Comparison of ENCODE assay signal across 9 cellular contexts in the genomic region with DNA sequence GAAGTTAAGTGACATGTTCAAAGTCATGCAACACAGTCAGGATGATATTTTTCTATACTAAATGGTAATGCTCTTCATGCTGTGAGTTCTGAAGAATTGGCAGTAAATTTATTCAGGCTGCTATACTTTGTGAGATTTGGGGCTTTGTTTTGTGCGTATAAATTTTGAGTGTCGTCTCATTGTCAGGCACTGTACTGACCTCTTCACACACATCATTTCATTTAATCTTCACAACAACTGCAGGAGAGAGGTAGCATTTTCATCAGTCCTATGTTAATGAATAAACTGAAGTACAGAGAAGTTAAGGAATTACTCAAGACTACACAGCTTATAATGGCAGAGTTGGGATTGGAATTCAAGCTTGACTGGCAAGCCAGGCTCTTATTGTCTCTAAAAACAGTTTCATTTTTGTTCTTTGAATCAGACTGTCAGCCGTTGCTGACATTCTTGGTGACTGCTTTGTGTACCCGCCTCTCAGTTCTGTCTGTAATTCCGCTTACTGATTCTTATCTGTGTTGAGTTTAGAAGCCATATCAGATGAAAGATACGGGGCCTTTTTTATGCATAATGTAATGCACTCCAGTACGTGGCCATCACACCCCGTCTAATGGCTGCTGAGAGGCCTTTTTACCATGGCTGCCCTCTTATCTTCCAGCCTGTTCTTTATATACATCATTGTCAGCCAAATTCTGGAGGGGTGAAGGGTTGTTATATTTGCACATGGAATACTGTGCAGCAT.
DNase-seq lines count a peak whose midpoint lies in the region; ATAC-seq and TF ChIP-seq lines count a peak whose summit lies in the region.
"Had no signal": no experiment of that assay in that cellular context is flagged by ENCODE, and none has a peak within 500 bp of the region (broad histone marks: within the 10 kb centered on the region; RNA-seq: fewer than 3 reads in every experiment).

No MANE protein-coding gene starts in this region.

- H3K4me2 ChIP-seq in MM.1S (ENCODE audit: low read depth, low read length), result no peak overlapping the region

- H3K27ac ChIP-seq in upper lobe of right lung (peak overlapping the region; percentile 12), MM.1S (ENCODE audit: low read length) (no peak overlapping the region)

- TF ChIP-seq CTCF in upper lobe of right lung (IDR thresholded peaks at IDR 0.05) (no peak), MM.1S (IDR thresholded peaks at IDR 0.05; ENCODE audit: low read length) (no peak)

- peaks cover 14% of the 10 kb centered on the region for H3K4me1 Mint-ChIP-seq in activated T-helper 17 cell treated with anti-CD3 and anti-CD28 coated beads, Interleukin-2, amount 50 U/mL, for 72 hours

- ATAC-seq in activated T-helper 17 cell treated with anti-CD3 and anti-CD28 coated beads, Interleukin-2, amount 50 U/mL, for 72 hours (replicated peaks), result peak; percentile 91
- peak; percentile 86 for ATAC-seq in upper lobe of right lung

- peaks cover 60% of the 10 kb centered on the region for H3K36me3 ChIP-seq in upper lobe of right lung
- H3K36me3 ChIP-seq in MM.1S (replicated peaks; ENCODE audit: insufficient read depth, low read length), result no peaks in the 10 kb centered on the region

- H3K4me3 ChIP-seq in upper lobe of right lung, result no peak overlapping the region
- H3K4me3 ChIP-seq in MM.1S (ENCODE audit: low read length), result no peak overlapping the region

- H4K20me1 ChIP-seq in MM.1S (ENCODE audit: insufficient read depth, low read length), result no peaks in the 10 kb centered on the region

- H3K4me1 ChIP-seq in upper lobe of right lung (no peaks in the 10 kb centered on the region), MM.1S (ENCODE audit: low read length) (no peaks in the 10 kb centered on the region)

- H3F3A ChIP-seq in MM.1S (ENCODE audit: insufficient read depth, low read length), result no peaks in the 10 kb centered on the region

- H3K27me3 Mint-ChIP-seq in activated T-helper 17 cell treated with anti-CD3 and anti-CD28 coated beads, Interleukin-2, amount 50 U/mL, for 72 hours, result no peaks in the 10 kb centered on the region

- H3K36me3 Mint-ChIP-seq in activated T-helper 17 cell treated with anti-CD3 and anti-CD28 coated beads, Interleukin-2, amount 50 U/mL, for 72 hours (ENCODE audit: low read depth), result peaks cover 31% of the 10 kb centered on the region

- peak overlapping the region; percentile 90 for H3K27ac Mint-ChIP-seq in activated T-helper 17 cell treated with anti-CD3 and anti-CD28 coated beads, Interleukin-2, amount 50 U/mL, for 72 hours

- no peaks in the 10 kb centered on the region for H3K9me2 ChIP-seq in MM.1S (replicated peaks; ENCODE audit: insufficient read depth, low read length)

- no peak overlapping the region for H3K9ac ChIP-seq in MM.1S (ENCODE audit: low read length)

- H3K9me3 Mint-ChIP-seq in activated T-helper 17 cell treated with anti-CD3 and anti-CD28 coated beads, Interleukin-2, amount 50 U/mL, for 72 hours, result no peaks in the 10 kb centered on the region

- intact Hi-C loops in upper lobe of right lung (cut with DNase I), result no loop called here

- peak; percentile 3 for DNase-seq in stimulated activated CD4-positive, alpha-beta T cell treated with anti-CD3 and anti-CD28 coated beads, Interleukin-12 subunit alpha, Interleukin-12 subunit beta, amount 100 ng/mL, for 4 hours
- DNase-seq in stimulated activated CD4-positive, alpha-beta T cell treated with anti-CD3 and anti-CD28 coated beads, Interleukin-4, amount 100 ng/mL, for 1 hour, result no peak
- DNase-seq in iris pigment epithelial cell (ENCODE audit: low read depth), result peak; percentile 62
- no peak for DNase-seq in upper lobe of right lung
- no peak for DNase-seq in MM.1S
- DNase-seq in GOT3 (lab: John Stamatoyannopoulos, UW), result no peak
- no peak for DNase-seq in putamen (ENCODE audit: low spot score)
- DNase-seq: NCI-H2081 had no signal

- H3K9me3 ChIP-seq in upper lobe of right lung (no peaks in the 10 kb centered on the region), MM.1S (replicated peaks; ENCODE audit: insufficient read depth, low read length) (no peaks in the 10 kb centered on the region)

- H3K4me3 Mint-ChIP-seq in activated T-helper 17 cell treated with anti-CD3 and anti-CD28 coated beads, Interleukin-2, amount 50 U/mL, for 72 hours, result peak overlapping the region; percentile 79

- H2AFZ ChIP-seq in MM.1S (ENCODE audit: low read length), result no peak overlapping the region

- H3K27me3 ChIP-seq in upper lobe of right lung (no peaks in the 10 kb centered on the region), MM.1S (replicated peaks; ENCODE audit: insufficient read depth, low read length) (no peaks in the 10 kb centered on the region)

- no peaks in the 10 kb centered on the region for H3K79me2 ChIP-seq in MM.1S (ENCODE audit: low read length)

Comparison
In these comparisons a context has a peak if more than half of its experiments do, and no peak if none do; other contexts are left out.
1. DNase-seq: peak in stimulated activated CD4-positive, alpha-beta T cell treated with anti-CD3 and anti-CD28 coated beads, Interleukin-12 subunit alpha, Interleukin-12 subunit beta, amount 100 ng/mL, for 4 hours (single experiment) and iris pigment epithelial cell (single experiment); none in stimulated activated CD4-positive, alpha-beta T cell treated with anti-CD3 and anti-CD28 coated beads, Interleukin-4, amount 100 ng/mL, for 1 hour (single experiment), upper lobe of right lung (single experiment), MM.1S (single experiment), GOT3 (single experiment) and putamen (single experiment).